2 cellular contexts compared by ENCODE assay signal in the genomic region with DNA sequence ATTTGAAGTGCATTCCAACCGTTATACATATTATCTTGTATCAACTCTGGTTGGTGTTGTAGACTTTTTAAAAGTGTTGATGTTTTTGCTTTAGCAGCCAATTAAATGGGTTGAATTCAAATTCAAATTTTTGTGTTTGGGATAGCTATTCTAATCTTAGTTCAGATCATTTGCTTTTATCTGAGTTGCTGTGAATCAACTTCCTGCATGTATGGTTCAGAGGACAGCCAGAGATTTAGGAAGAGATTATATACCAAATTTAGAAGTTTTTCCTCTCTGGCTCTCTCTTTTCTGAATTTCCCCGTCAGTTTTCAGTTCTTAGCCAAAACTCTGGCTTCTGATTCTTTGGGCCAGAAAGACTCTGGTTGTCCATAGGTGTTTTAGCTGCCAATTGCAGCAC.
TF ChIP-seq lines count a peak whose summit lies in the region.

No MANE protein-coding gene starts in this region.

TF ChIP-seq in GM23338, 12 proteins besides CTCF, POLR2A, EP300 and RAD21 (continued from another document):
- TF ChIP-seq, protein P1, sequence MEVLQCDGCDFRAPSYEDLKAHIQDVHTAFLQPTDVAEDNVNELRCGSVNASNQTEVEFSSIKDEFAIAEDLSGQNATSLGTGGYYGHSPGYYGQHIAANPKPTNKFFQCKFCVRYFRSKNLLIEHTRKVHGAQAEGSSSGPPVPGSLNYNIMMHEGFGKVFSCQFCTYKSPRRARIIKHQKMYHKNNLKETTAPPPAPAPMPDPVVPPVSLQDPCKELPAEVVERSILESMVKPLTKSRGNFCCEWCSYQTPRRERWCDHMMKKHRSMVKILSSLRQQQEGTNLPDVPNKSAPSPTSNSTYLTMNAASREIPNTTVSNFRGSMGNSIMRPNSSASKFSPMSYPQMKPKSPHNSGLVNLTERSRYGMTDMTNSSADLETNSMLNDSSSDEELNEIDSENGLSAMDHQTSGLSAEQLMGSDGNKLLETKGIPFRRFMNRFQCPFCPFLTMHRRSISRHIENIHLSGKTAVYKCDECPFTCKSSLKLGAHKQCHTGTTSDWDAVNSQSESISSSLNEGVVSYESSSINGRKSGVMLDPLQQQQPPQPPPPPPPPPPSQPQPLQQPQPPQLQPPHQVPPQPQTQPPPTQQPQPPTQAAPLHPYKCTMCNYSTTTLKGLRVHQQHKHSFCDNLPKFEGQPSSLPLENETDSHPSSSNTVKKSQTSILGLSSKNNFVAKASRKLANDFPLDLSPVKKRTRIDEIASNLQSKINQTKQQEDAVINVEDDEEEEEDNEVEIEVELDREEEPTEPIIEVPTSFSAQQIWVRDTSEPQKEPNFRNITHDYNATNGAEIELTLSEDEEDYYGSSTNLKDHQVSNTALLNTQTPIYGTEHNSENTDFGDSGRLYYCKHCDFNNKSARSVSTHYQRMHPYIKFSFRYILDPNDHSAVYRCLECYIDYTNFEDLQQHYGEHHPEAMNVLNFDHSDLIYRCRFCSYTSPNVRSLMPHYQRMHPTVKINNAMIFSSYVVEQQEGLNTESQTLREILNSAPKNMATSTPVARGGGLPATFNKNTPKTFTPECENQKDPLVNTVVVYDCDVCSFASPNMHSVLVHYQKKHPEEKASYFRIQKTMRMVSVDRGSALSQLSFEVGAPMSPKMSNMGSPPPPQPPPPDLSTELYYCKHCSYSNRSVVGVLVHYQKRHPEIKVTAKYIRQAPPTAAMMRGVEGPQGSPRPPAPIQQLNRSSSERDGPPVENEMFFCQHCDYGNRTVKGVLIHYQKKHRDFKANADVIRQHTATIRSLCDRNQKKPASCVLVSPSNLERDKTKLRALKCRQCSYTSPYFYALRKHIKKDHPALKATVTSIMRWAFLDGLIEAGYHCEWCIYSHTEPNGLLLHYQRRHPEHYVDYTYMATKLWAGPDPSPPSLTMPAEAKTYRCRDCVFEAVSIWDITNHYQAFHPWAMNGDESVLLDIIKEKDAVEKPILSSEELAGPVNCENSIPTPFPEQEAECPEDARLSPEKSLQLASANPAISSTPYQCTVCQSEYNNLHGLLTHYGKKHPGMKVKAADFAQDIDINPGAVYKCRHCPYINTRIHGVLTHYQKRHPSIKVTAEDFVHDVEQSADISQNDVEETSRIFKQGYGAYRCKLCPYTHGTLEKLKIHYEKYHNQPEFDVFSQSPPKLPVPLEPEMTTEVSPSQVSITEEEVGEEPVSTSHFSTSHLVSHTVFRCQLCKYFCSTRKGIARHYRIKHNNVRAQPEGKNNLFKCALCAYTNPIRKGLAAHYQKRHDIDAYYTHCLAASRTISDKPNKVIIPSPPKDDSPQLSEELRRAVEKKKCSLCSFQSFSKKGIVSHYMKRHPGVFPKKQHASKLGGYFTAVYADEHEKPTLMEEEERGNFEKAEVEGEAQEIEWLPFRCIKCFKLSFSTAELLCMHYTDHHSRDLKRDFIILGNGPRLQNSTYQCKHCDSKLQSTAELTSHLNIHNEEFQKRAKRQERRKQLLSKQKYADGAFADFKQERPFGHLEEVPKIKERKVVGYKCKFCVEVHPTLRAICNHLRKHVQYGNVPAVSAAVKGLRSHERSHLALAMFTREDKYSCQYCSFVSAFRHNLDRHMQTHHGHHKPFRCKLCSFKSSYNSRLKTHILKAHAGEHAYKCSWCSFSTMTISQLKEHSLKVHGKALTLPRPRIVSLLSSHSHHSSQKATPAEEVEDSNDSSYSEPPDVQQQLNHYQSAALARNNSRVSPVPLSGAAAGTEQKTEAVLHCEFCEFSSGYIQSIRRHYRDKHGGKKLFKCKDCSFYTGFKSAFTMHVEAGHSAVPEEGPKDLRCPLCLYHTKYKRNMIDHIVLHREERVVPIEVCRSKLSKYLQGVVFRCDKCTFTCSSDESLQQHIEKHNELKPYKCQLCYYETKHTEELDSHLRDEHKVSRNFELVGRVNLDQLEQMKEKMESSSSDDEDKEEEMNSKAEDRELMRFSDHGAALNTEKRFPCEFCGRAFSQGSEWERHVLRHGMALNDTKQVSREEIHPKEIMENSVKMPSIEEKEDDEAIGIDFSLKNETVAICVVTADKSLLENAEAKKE (CRISPR knock-in tag; IDR thresholded peaks at IDR 0.05) = no peak
- no peak for TF ChIP-seq CREB1 (CRISPR knock-in tag; IDR thresholded peaks at IDR 0.05; ENCODE audit: low read depth)
- no peak for TF ChIP-seq EZH2phosphoT487 (IDR thresholded peaks at IDR 0.05; ENCODE audit: unreplicated experiment)
- no peak for TF ChIP-seq ZNF331 (CRISPR knock-in tag; IDR thresholded peaks at IDR 0.05; ENCODE audit: low read depth)
- TF ChIP-seq STAT1 (IDR thresholded peaks at IDR 0.05; ENCODE audit: unreplicated experiment) = no peak
- no peak for TF ChIP-seq JUNB (IDR thresholded peaks at IDR 0.05; ENCODE audit: unreplicated experiment)

TF ChIP-seq in H1, 55 proteins besides CTCF, POLR2A, EP300 and RAD21 (continued from another document):
- TF ChIP-seq SIN3A (conservative IDR thresholded peaks at IDR 0.05 in 1 of 2, IDR thresholded peaks at IDR 0.05 in 1 of 2; ENCODE audit: low read depth in 1 of 2, low read length in 2 of 2) (no peak), RXRA (IDR thresholded peaks at IDR 0.05; ENCODE audit: insufficient read depth, low read depth, low read length) (no peak), TEAD4 (IDR thresholded peaks at IDR 0.05; ENCODE audit: low read depth, low read length) (no peak), TAF1 (IDR thresholded peaks at IDR 0.05; ENCODE audit: low read depth, low read length) (no peak), TAF7 (optimal IDR thresholded peaks at IDR 0.05; ENCODE audit: borderline replicate concordance, low read depth, low read length) (no peak), EGR1 (IDR thresholded peaks at IDR 0.05; ENCODE audit: borderline replicate concordance, low read depth, low read length) (no peak)
- TF ChIP-seq, protein P2, sequence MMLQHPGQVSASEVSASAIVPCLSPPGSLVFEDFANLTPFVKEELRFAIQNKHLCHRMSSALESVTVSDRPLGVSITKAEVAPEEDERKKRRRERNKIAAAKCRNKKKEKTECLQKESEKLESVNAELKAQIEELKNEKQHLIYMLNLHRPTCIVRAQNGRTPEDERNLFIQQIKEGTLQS (IDR thresholded peaks at IDR 0.05; ENCODE audit: insufficient read depth, low read depth, low read length) = no peak
